In the genomic region with DNA sequence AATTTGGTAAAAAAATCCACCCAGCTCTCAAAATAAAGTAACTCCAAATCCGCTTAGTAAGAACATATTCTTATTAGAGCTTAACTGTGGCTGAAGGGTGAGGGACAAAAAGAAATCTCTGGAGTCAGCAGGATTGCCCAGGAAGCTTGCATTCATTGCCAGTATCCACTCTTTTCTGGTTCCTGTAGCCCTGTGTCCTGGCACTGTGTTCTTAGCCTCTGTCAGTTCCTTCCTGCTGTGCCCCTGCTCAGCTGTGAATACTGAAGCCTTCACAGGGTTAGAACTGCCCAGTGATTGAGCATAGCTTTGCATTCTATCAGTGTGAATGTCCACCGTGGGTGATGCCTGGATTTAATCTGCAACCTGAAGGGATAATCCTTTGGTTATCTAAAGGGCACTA, we compare ENCODE assay signal across 26 cellular contexts.
A peak's percentile ranks its signal among the peaks of the same experiment; 100 is the strongest.
DNase-seq lines count a peak whose midpoint lies in the region; ATAC-seq and TF ChIP-seq lines count a peak whose summit lies in the region.
"Had no signal": no experiment of that assay in that cellular context is flagged by ENCODE, and none has a peak within 500 bp of the region (broad histone marks: within the 10 kb centered on the region; RNA-seq: fewer than 3 reads in every experiment).

No MANE protein-coding gene starts in this region.

- no peaks in the 10 kb centered on the region for H3K9me2 ChIP-seq in GM23248 (ENCODE audit: insufficient read depth)

- H3K9me3 ChIP-seq in GM23248 (ENCODE audit: low read depth) (no peaks in the 10 kb centered on the region), SK-N-MC (ENCODE audit: low read depth, low read length) (no peaks in the 10 kb centered on the region), parathyroid adenoma (ENCODE audit: control insufficient read depth, low read length) (no peaks in the 10 kb centered on the region)
- H3K9me3 ChIP-seq: colonic mucosa, esophagus muscularis mucosa, gastrocnemius medialis, left lung, Peyer's patch, sigmoid colon, SJCRH30, testis had no signal

- H3K4me2 ChIP-seq in GM23248 (ENCODE audit: unreplicated experiment), result peak overlapping the region; percentile 41
- peak overlapping the region; percentile 32 for H3K4me2 ChIP-seq in parathyroid adenoma (ENCODE audit: low read length)

- 8 to 16% methylated on average over 2 of the region's 2 CpGs for WGBS in GM23248 (ENCODE audit: low coverage in 1 of 2, low lambda C conversion rate in 2 of 2, missing lambda C conversion rate in 2 of 2), 2 experiments

- TF ChIP-seq CTCF in parathyroid adenoma (IDR thresholded peaks at IDR 0.05), result no peak

- H3K36me3 ChIP-seq in GM23248 (ENCODE audit: low read depth), result no peaks in the 10 kb centered on the region
- no peaks in the 10 kb centered on the region for H3K36me3 ChIP-seq in SK-N-MC (ENCODE audit: insufficient read depth, low read length)
- H3K36me3 ChIP-seq in parathyroid adenoma (ENCODE audit: control insufficient read depth, insufficient read depth, low read length), result no peaks in the 10 kb centered on the region
- H3K36me3 ChIP-seq: colonic mucosa, esophagus muscularis mucosa, gastrocnemius medialis, left lung, Peyer's patch, sigmoid colon, SJCRH30 had no signal

- peak overlapping the region; percentile 30; the same call in 1 of the 2 replicates for H3K4me3 ChIP-seq in GM23248
- H3K4me3 ChIP-seq in SK-N-MC, result no peak overlapping the region
- peak overlapping the region; percentile 25 for H3K4me3 ChIP-seq in parathyroid adenoma (ENCODE audit: low read depth, low read length)
- H3K4me3 ChIP-seq: colonic mucosa, esophagus muscularis mucosa, gastrocnemius medialis, left lung, Peyer's patch, sigmoid colon, SJCRH30, testis had no signal

- H3K9ac ChIP-seq in GM23248 (no peak overlapping the region), SK-N-MC (ENCODE audit: insufficient read length) (no peak overlapping the region), parathyroid adenoma (no peak overlapping the region)

- H3F3A ChIP-seq in GM23248 (ENCODE audit: insufficient read depth), result peaks cover 23% of the 10 kb centered on the region

- no peaks in the 10 kb centered on the region for H3K79me2 ChIP-seq in GM23248 (ENCODE audit: insufficient read depth)
- H3K79me2 ChIP-seq in parathyroid adenoma, result no peaks in the 10 kb centered on the region

- peak; percentile 14 for DNase-seq in GM23248
- DNase-seq in SK-N-MC (ENCODE audit: low read depth, low spot score), result no peak
- DNase-seq in globus pallidus (ENCODE audit: low spot score), result peak; percentile 18
- DNase-seq in T-helper 2 cell, result no peak
- DNase-seq in NCI-H1417 treated with DMSO at 0.1 percent for 48 hours (lab: John Stamatoyannopoulos, UW), result no peak
- DNase-seq in RPMI8226, result no peak
- DNase-seq: activated CD4-positive, alpha-beta T cell treated with anti-CD3 and anti-CD28 coated beads, Interleukin-2, amount 50 U/mL, for 4 hours; activated naive CD4-positive, alpha-beta T cell treated with anti-CD3 and anti-CD28 coated beads for 36 hours; CD4-positive, CD25-positive, alpha-beta regulatory T cell; effector memory CD8-positive, alpha-beta T cell; gastrocnemius medialis; left lung; natural killer cell; NCI-H1105 treated with DMSO at 0.1 percent for 48 hours; NCI-H2029 treated with DMSO at 0.1 percent for 48 hours; NCI-H526; sigmoid colon; SJCRH30; stimulated activated naive CD8-positive, alpha-beta T cell treated with anti-CD3 and anti-CD28 coated beads, Interleukin-15, Interleukin-2, amounts not matched to agents 100 U/mL and 50 U/mL, for 24 hours; T-cell; testis had no signal

- H3K27ac ChIP-seq in GM23248 (no peak overlapping the region; the same call in 1 of the 2 replicates), SK-N-MC (0 out of 2 replicates have a peak overlapping the region, but pooled peaks have one; percentile 22), parathyroid adenoma (no peak overlapping the region)
- H3K27ac ChIP-seq: colonic mucosa, esophagus muscularis mucosa, gastrocnemius medialis, left lung, Peyer's patch, sigmoid colon, SJCRH30, testis had no signal

- H3K4me1 ChIP-seq in GM23248 (ENCODE audit: insufficient read depth), result peaks cover 34% of the 10 kb centered on the region
- peaks cover 9% of the 10 kb centered on the region for H3K4me1 ChIP-seq in parathyroid adenoma
- H3K4me1 ChIP-seq: colonic mucosa, gastrocnemius medialis, left lung, SJCRH30, testis had no signal

- no peak for ATAC-seq in HG02763 (IDR thresholded peaks at IDR 0.05; ENCODE audit: unreplicated experiment)
- ATAC-seq: effector memory CD8-positive, alpha-beta T cell; natural killer cell; stimulated activated naive CD8-positive, alpha-beta T cell treated with anti-CD3 and anti-CD28 coated beads, Interleukin-15, Interleukin-2, amounts not matched to agents 100 U/mL and 50 U/mL, for 24 hours; T-cell had no signal

- H4K20me1 ChIP-seq in GM23248 (ENCODE audit: insufficient read depth), result no peaks in the 10 kb centered on the region

- H2AFZ ChIP-seq in GM23248, result no peak overlapping the region
- peak overlapping the region; percentile 30 for H2AFZ ChIP-seq in parathyroid adenoma

- in situ Hi-C loops in GM23248 (cut with MboI), result no loop called here

- no peaks in the 10 kb centered on the region for H3K27me3 ChIP-seq in GM23248 (replicated peaks; ENCODE audit: insufficient read depth)
- no peaks in the 10 kb centered on the region for H3K27me3 ChIP-seq in parathyroid adenoma (ENCODE audit: control insufficient read depth, insufficient read depth, low read length)
- H3K27me3 ChIP-seq: colonic mucosa, esophagus muscularis mucosa, gastrocnemius medialis, left lung, Peyer's patch, sigmoid colon, SJCRH30, testis had no signal

Comparison
In these comparisons a context has a peak if more than half of its experiments do, and no peak if none do; other contexts are left out.
1. DNase-seq: peak in GM23248 (single experiment) and globus pallidus (single experiment); none in SK-N-MC (single experiment), T-helper 2 cell (0 of 5), NCI-H1417 treated with DMSO at 0.1 percent for 48 hours (single experiment) and RPMI8226 (single experiment).